In genomic region chr19:10617409-10618121, GRCh38 we compare ENCODE assay signal across 9 cellular contexts. TPM values are rescaled to one million over a fixed set of nuclear protein-coding genes. Genes with fewer than 3 reads are reported as not detected.
DNase-seq lines count a peak whose midpoint lies in the region; ATAC-seq and TF ChIP-seq lines count a peak whose summit lies in the region.
"Had no signal": no experiment of that assay in that cellular context is flagged by ENCODE, and none has a peak within 500 bp of the region (broad histone marks: within the 10 kb centered on the region; RNA-seq: fewer than 3 reads in every experiment).

No MANE protein-coding gene starts in this region.

- peak overlapping the region; percentile 63 for H3K27ac Mint-ChIP-seq in activated naive CD4-positive, alpha-beta T cell treated with anti-CD3 and anti-CD28 coated beads, Interleukin-2, amount 50 U/mL, for 24 hours
- H3K27ac Mint-ChIP-seq in MCF 10A (ENCODE audit: low read depth, unreplicated experiment) (peak overlapping the region; percentile 60), mesothelial cell of epicardium (peak overlapping the region; percentile 99)

- 58 to 62% methylated on average over 15 of the region's 15 CpGs for WGBS in aorta, 2 donors

- BruUV-seq in MCF 10A (replicated peaks; lab: Mats Ljungman, UMichigan) = no TSS peak

- H3K4me1 ChIP-seq in aorta (ENCODE audit: control insufficient read depth in 1 of 2, insufficient read depth in 2 of 2, low read length in 2 of 2) = no peaks in the 10 kb centered on the region

- CTCF ChIA-PET in MCF 10A (lab: Yijun Ruan, JAX) = interaction anchor here (0.6 to 0.7 kb wide), 3 partner anchors 36 to 127 kb away, joined by 3 to 4 read pairs (median 4); no protein-coding TSS in a partner anchor

- H3K9me3 Mint-ChIP-seq in activated naive CD4-positive, alpha-beta T cell treated with anti-CD3 and anti-CD28 coated beads, Interleukin-2, amount 50 U/mL, for 24 hours = no peaks in the 10 kb centered on the region
- H3K9me3 Mint-ChIP-seq in MCF 10A (ENCODE audit: unreplicated experiment) (no peaks in the 10 kb centered on the region), mesothelial cell of epicardium (no peaks in the 10 kb centered on the region)

- no peaks in the 10 kb centered on the region for H3K27me3 Mint-ChIP-seq in activated naive CD4-positive, alpha-beta T cell treated with anti-CD3 and anti-CD28 coated beads, Interleukin-2, amount 50 U/mL, for 24 hours
- H3K27me3 Mint-ChIP-seq in MCF 10A (ENCODE audit: insufficient read depth, unreplicated experiment) = no peaks in the 10 kb centered on the region
- H3K27me3 Mint-ChIP-seq in mesothelial cell of epicardium (ENCODE audit: low read depth) = no peaks in the 10 kb centered on the region

- TF ChIP-seq CTCF in MCF 10A (IDR thresholded peaks at IDR 0.05; ENCODE audit: unreplicated experiment) (no peak), mesothelial cell of epicardium (IDR thresholded peaks at IDR 0.05; ENCODE audit: unreplicated experiment) (no peak)

- peaks cover 2% of the 10 kb centered on the region for H3K36me3 Mint-ChIP-seq in activated naive CD4-positive, alpha-beta T cell treated with anti-CD3 and anti-CD28 coated beads, Interleukin-2, amount 50 U/mL, for 24 hours
- H3K36me3 Mint-ChIP-seq in MCF 10A (ENCODE audit: insufficient read depth, unreplicated experiment) (no peaks in the 10 kb centered on the region), mesothelial cell of epicardium (peaks cover 10% of the 10 kb centered on the region)

- intact Hi-C loops in MCF 10A (cut with micrococcal nuclease) (loop anchor here (2.0 kb wide), 1 partner anchor 15 kb away; no protein-coding TSS in a partner anchor), aorta (cut with DNase I) (no loop called here)

- POLR2A ChIA-PET in MCF 10A (lab: Yijun Ruan, JAX) = interaction anchor here (0.8 to 1.1 kb wide), 2 partner anchors 29 to 100 kb away, joined by 4 read pairs; partner anchors contain the start of gene DNM2

- ATAC-seq in aorta (ENCODE audit: low FRiP score) (peak; percentile 45), GM21619 (IDR thresholded peaks at IDR 0.05; ENCODE audit: unreplicated experiment) (no peak)

- no peaks in the 10 kb centered on the region for H3K36me3 ChIP-seq in aorta (ENCODE audit: control insufficient read depth in 1 of 2, insufficient read depth in 2 of 2, low read length in 1 of 2)

- H3K4me3 ChIP-seq in aorta (ENCODE audit: low read length in 2 of 2) = no peak overlapping the region

- DNase-seq in activated naive CD4-positive, alpha-beta T cell treated with Interleukin-2 at 50 U/mL for 16 hours = no peak
- no peak for DNase-seq in MCF 10A (ENCODE audit: unreplicated experiment)
- no peak for DNase-seq in mesothelial cell of epicardium (ENCODE audit: low spot score in 2 of 2, unreplicated experiment in 2 of 2)
- DNase-seq in aorta = no peak
- DNase-seq in NCI-H1417 treated with DMSO at 0.1 percent for 48 hours (lab: John Stamatoyannopoulos, UW) = no peak
- no peak for DNase-seq in DMS153 (lab: John Stamatoyannopoulos, UW)
- DNase-seq: C1 segment of cervical spinal cord had no signal

- H3K27me3 ChIP-seq in aorta (ENCODE audit: control insufficient read depth in 1 of 2, insufficient read depth in 2 of 2, low read length in 1 of 2) = no peaks in the 10 kb centered on the region

- peak overlapping the region in 1 of 2 donors; percentile 69 for H3K27ac ChIP-seq in aorta (ENCODE audit: low read depth in 1 of 2, low read length in 2 of 2)

- H3K4me3 Mint-ChIP-seq in activated naive CD4-positive, alpha-beta T cell treated with anti-CD3 and anti-CD28 coated beads, Interleukin-2, amount 50 U/mL, for 24 hours = no peak overlapping the region
- H3K4me3 Mint-ChIP-seq in MCF 10A (ENCODE audit: unreplicated experiment) (peak overlapping the region; percentile 57), mesothelial cell of epicardium (peak overlapping the region; percentile 12)

- H3K4me1 Mint-ChIP-seq in activated naive CD4-positive, alpha-beta T cell treated with anti-CD3 and anti-CD28 coated beads, Interleukin-2, amount 50 U/mL, for 24 hours = peaks cover 65% of the 10 kb centered on the region
- H3K4me1 Mint-ChIP-seq in MCF 10A (ENCODE audit: insufficient read depth, unreplicated experiment) = peaks cover 7% of the 10 kb centered on the region
- peaks cover 17% of the 10 kb centered on the region for H3K4me1 Mint-ChIP-seq in mesothelial cell of epicardium

- no peaks in the 10 kb centered on the region for H3K9me3 ChIP-seq in aorta (ENCODE audit: control insufficient read depth, low read length)

RNA-seq across cellular contexts. Expression of gene SLC44A2, which starts 7.8 kb away (rescaled TPM):
- total RNA-seq in MCF 10A (2022) = 6.2 and 10.6 TPM in 2 replicates
- 340 to 349 TPM (median 342 TPM) in 3 replicates for total RNA-seq in mesothelial cell of epicardium
- 100 to 1,000 TPM; 158 to 176 TPM for total RNA-seq in aorta
- polyA plus RNA-seq in aorta = 100 to 1,000 TPM in 1 of 2 donors, 10 to 100 TPM in 1; 30.9 to 146 TPM

RNA-seq across cellular contexts. Expression of gene AP1M2, which starts 30.5 kb away (rescaled TPM):
- total RNA-seq in MCF 10A (2022) (1.8 and 6.1 TPM in 2 replicates), mesothelial cell of epicardium (25.9 to 32.5 TPM (median 32.1 TPM) in 3 replicates), aorta (not detected)
- polyA plus RNA-seq in aorta = 10 to 100 TPM in 1 of 2 donors, under 1 TPM in 1; 0.05 to 15.0 TPM

RNA-seq across cellular contexts. Expression of gene ILF3, which starts 36.6 kb away (rescaled TPM):
- total RNA-seq in MCF 10A (2022) (278 and 297 TPM in 2 replicates), mesothelial cell of epicardium (606 to 617 TPM (median 613 TPM) in 3 replicates), aorta (100 to 1,000 TPM; 168 to 190 TPM)
- 100 to 1,000 TPM in 1 of 2 donors, 10 to 100 TPM in 1; 40.2 to 111 TPM for polyA plus RNA-seq in aorta

RNA-seq across cellular contexts. Expression of gene CDKN2D, which starts 48.8 kb away (rescaled TPM):
- total RNA-seq in MCF 10A (2022) (2.5 and 2.6 TPM in 2 replicates), mesothelial cell of epicardium (2.6 to 3.1 TPM (median 2.7 TPM) in 3 replicates), aorta (10 to 100 TPM; 11.8 to 19.2 TPM)
- 10 to 100 TPM; 17.9 to 23.0 TPM for polyA plus RNA-seq in aorta

RNA-seq across cellular contexts. Expression of gene KRI1, which starts 51.8 kb away (rescaled TPM):
- total RNA-seq in MCF 10A (2022) (23.3 and 27.4 TPM in 2 replicates), mesothelial cell of epicardium (27.4 to 31.2 TPM (median 30.6 TPM) in 3 replicates), aorta (10 to 100 TPM; 15.8 to 18.9 TPM)
- polyA plus RNA-seq in aorta = 10 to 100 TPM in 1 of 2 donors, 1 to 10 TPM in 1; 6.4 to 41.0 TPM

Comparison
In these comparisons a context has a peak if more than half of its experiments do, and no peak if none do; other contexts are left out.
1. RNA of gene SLC44A2, which starts 7.8 kb away (total RNA-seq): 340 to 349 TPM in mesothelial cell of epicardium and 158 to 176 TPM in aorta; 6.2 to 10.6 TPM in MCF 10A; every median in the first group is over 10 times any median in the second.
2. Peak in every context shown above with its lines, with median percentiles within 50 percentile points of each other: H3K27ac Mint-ChIP-seq.